18 cellular contexts compared by ENCODE assay signal in the genomic region with DNA sequence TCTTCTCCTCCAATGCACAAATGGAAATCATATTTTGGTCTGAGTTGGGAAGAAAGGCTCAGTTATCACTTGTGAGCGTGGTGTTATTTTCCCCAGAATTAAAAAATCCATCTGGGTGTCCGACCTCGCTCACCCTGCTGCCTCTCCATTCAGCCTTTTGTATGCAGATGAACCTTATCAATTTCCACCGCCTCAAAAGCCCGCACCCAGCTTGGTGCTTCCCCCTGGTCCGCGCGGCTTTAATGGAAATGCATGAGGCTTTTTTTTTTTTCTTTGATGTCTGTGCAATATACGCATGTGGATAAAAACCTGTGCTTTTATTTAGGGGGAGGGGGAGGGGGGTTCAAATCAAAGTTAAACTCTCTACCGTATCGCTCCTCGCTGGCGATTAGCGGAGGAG.
DNase-seq lines count a peak whose midpoint lies in the region; ATAC-seq, FAIRE-seq and TF ChIP-seq lines count a peak whose summit lies in the region.
"Had no signal": no experiment of that assay in that cellular context is flagged by ENCODE, and none has a peak within 500 bp of the region (broad histone marks: within the 10 kb centered on the region; RNA-seq: fewer than 3 reads in every experiment).

No MANE protein-coding gene starts in this region.

- H3K9ac ChIP-seq in H9 (ENCODE audit: extremely low read depth, insufficient read length, low read length) = no peak overlapping the region
- no peak overlapping the region for H3K9ac ChIP-seq in H1 (replicated peaks in 1 of 4; ENCODE audit: extremely low read depth in 1 of 4, low read depth in 3 of 4, low read length in 3 of 4)
- H3K9ac ChIP-seq: GM23248 had no signal

- no peak for TF ChIP-seq EP300 in H1 (IDR thresholded peaks at IDR 0.05; ENCODE audit: borderline replicate concordance in 1 of 2, low read depth in 2 of 2, low read length in 2 of 2)

- H4K8ac ChIP-seq in H9 (replicated peaks; ENCODE audit: insufficient read length, low read depth, low read length) (no peak overlapping the region), H1 (ENCODE audit: extremely low read depth, insufficient read depth, low read length) (no peak overlapping the region)

- H3K18ac ChIP-seq in H9 (ENCODE audit: insufficient read length, low read depth, low read length) (no peak overlapping the region), H1 (ENCODE audit: extremely low read depth, low read length) (no peak overlapping the region)

- no peak overlapping the region for H2AK5ac ChIP-seq in H9 (ENCODE audit: insufficient read length, low read length)
- no peak overlapping the region for H2AK5ac ChIP-seq in H1 (ENCODE audit: low read depth, low read length)

- ATAC-seq in GM21360 (IDR thresholded peaks at IDR 0.05; ENCODE audit: unreplicated experiment) = no peak

- H2AFZ ChIP-seq in H9 (ENCODE audit: low read length) (no peak overlapping the region), H1 (ENCODE audit: low read length) (no peak overlapping the region)
- H2AFZ ChIP-seq: GM23248 had no signal

- H4K20me1 ChIP-seq in H9 (ENCODE audit: control insufficient read depth, insufficient read depth, insufficient read length) (no peaks in the 10 kb centered on the region), H1 (replicated peaks in 1 of 2; ENCODE audit: control insufficient read depth in 1 of 2, insufficient read depth in 2 of 2, low read length in 2 of 2) (no peaks in the 10 kb centered on the region)

- H3K9me3 ChIP-seq in H9 (ENCODE audit: control insufficient read depth, low read depth, low read length) = no peaks in the 10 kb centered on the region
- no peaks in the 10 kb centered on the region for H3K9me3 ChIP-seq in H1 (ENCODE audit: insufficient read depth in 2 of 2, low read depth in 1 of 2, low read length in 1 of 2)
- H3K9me3 ChIP-seq: HAP-1 had no signal

- H3K4ac ChIP-seq in H9 (ENCODE audit: low read depth, low read length) = no peak overlapping the region
- H3K4ac ChIP-seq in H1 (replicated peaks; ENCODE audit: insufficient read length, low read depth, low read length) = no peak overlapping the region

- H4K91ac ChIP-seq in H9 (ENCODE audit: insufficient read length, low read depth, low read length) = no peak overlapping the region
- no peak overlapping the region for H4K91ac ChIP-seq in H1 (replicated peaks; ENCODE audit: insufficient read length, low read length)

- H3K27me3 ChIP-seq in H9 (ENCODE audit: insufficient read depth, low read length) (no peaks in the 10 kb centered on the region), H1 (replicated peaks in 1 of 4; ENCODE audit: control insufficient read depth in 3 of 4, extremely low read depth in 1 of 4, insufficient read depth in 3 of 4, low read length in 3 of 4) (peaks cover 0 to 1% (median 0%) of the 10 kb centered on the region in 4 experiments; a peak in 2 of 7 replicates)

- H3K4me3 ChIP-seq in H1 (ENCODE audit: extremely low read depth in 1 of 4, insufficient read depth in 2 of 4, low read depth in 3 of 4, low read length in 4 of 4) = peak overlapping the region in 2 of 4 experiments; percentile 1 to 38; a peak in 3 of 8 replicates
- H3K4me3 ChIP-seq: GM23248, HAP-1 had no signal

- H2BK12ac ChIP-seq in H9 (ENCODE audit: insufficient read length, low read depth, low read length) (no peak overlapping the region), H1 (ENCODE audit: low read depth, low read length) (no peak overlapping the region)

- H3K4me2 ChIP-seq in H9 (ENCODE audit: insufficient read depth, insufficient read length, low read length) = peak overlapping the region; percentile 2
- H3K4me2 ChIP-seq in H1 (ENCODE audit: insufficient read depth in 1 of 2, low read depth in 2 of 2, low read length in 2 of 2) = peak overlapping the region; percentile 42 to 46; a peak in 3 of 4 replicates

- no peak overlapping the region for H3K23ac ChIP-seq in H9 (ENCODE audit: insufficient read length, low read depth, low read length)
- H3K23ac ChIP-seq in H1 (ENCODE audit: insufficient read length) = no peak overlapping the region

- H2BK5ac ChIP-seq in H9 (ENCODE audit: insufficient read length, low read length) (no peak overlapping the region), H1 (ENCODE audit: low read depth, low read length) (no peak overlapping the region)

- H2BK20ac ChIP-seq in H9 (ENCODE audit: low read depth, low read length, poor library complexity, severe bottlenecking) = no peak overlapping the region
- no peak overlapping the region for H2BK20ac ChIP-seq in H1 (ENCODE audit: low read length)

- TF ChIP-seq CTCF in H9 (conservative IDR thresholded peaks at IDR 0.05) (no peak), H1 (IDR thresholded peaks at IDR 0.05; ENCODE audit: control extremely low read depth in 1 of 3, insufficient read depth in 1 of 3, low read depth in 1 of 3, low read length in 3 of 3) (no peak)

- DNase-seq in H9 = no peak
- DNase-seq in H1 (ENCODE audit: low read depth in 1 of 2, low spot score in 2 of 2) = no peak
- peak; percentile 3 for DNase-seq in left kidney (ENCODE audit: low read depth, low spot score)
- peak; percentile 22 for DNase-seq in retina
- no peak for DNase-seq in urothelium cell line (ENCODE audit: low spot score)
- DNase-seq in Ammon's horn (ENCODE audit: low spot score) = no peak
- DNase-seq: ACHN; CD4-positive, alpha-beta T cell; DMS79; IMR-90; KBM-7 had no signal

- H3K79me2 ChIP-seq in H9 (ENCODE audit: insufficient read depth, low read length) (no peaks in the 10 kb centered on the region), H1 (ENCODE audit: control insufficient read depth in 1 of 2, insufficient read depth in 2 of 2, low read length in 2 of 2) (no peaks in the 10 kb centered on the region)

- peak overlapping the region; percentile 14 to 44; a peak in 2 of 5 replicates for H3K4me3 Mint-ChIP-seq in H9
- H3K4me3 Mint-ChIP-seq: B cell; CD4-positive, alpha-beta T cell had no signal

- FAIRE-seq in H1 (lab: Jason Lieb, UNC) (no peak), urothelium cell line (lab: Jason Lieb, UNC) (no peak)
- FAIRE-seq: G401.6, GM12891, GM19239 had no signal

- TF ChIP-seq POLR2A in H1 (IDR thresholded peaks at IDR 0.05; ENCODE audit: control extremely low read depth in 1 of 2, low read depth in 2 of 2, low read length in 2 of 2) = no peak

- CTCF ChIA-PET in H1 (lab: Charles Lee; ENCODE audit: partially characterized antibody) = no interaction called here

- no peak overlapping the region for H2BK120ac ChIP-seq in H9 (ENCODE audit: low read depth, low read length, poor library complexity, severe bottlenecking)
- H2BK120ac ChIP-seq in H1 (replicated peaks; ENCODE audit: low read depth, low read length) = no peak overlapping the region

- TF ChIP-seq RAD21 in H1 (IDR thresholded peaks at IDR 0.05 in 1 of 2, conservative IDR thresholded peaks at IDR 0.05 in 1 of 2; ENCODE audit: low read depth in 2 of 2, low read length in 2 of 2) = no peak

- H3T11ph ChIP-seq in H9 (ENCODE audit: low read length) = no peak overlapping the region

- WGBS in H9 (ENCODE audit: extremely low coverage, insufficient read length, low lambda C conversion rate) = no CpG with 5 or more reads among the region's 14 CpGs
- WGBS in H1 (ENCODE audit: extremely low coverage in 1 of 2, insufficient coverage in 1 of 2, insufficient read length in 1 of 2, insufficient replicate concordance in 2 of 2, low coverage in 1 of 2, low lambda C conversion rate in 2 of 2, missing lambda C conversion rate in 1 of 2), 2 experiments = 49% methylated on average over 10 of the region's 14 CpGs; no CpG with 5 or more reads in 1 of the 2 experiments

- no peak overlapping the region for H3K27ac Mint-ChIP-seq in H9
- H3K27ac Mint-ChIP-seq: B cell; CD4-positive, alpha-beta T cell had no signal

- no peak overlapping the region for H2BK15ac ChIP-seq in H9 (ENCODE audit: low read depth, low read length)
- H2BK15ac ChIP-seq in H1 (ENCODE audit: low read length) = no peak overlapping the region

- H4K5ac ChIP-seq in H9 (ENCODE audit: insufficient read length, low read depth, low read length) (no peak overlapping the region), H1 (ENCODE audit: insufficient read length, low read depth, low read length) (no peak overlapping the region)

- H3K27ac ChIP-seq in H9 (ENCODE audit: insufficient read length, low read depth, low read length) (no peak overlapping the region), H1 (ENCODE audit: low read depth, low read length) (no peak overlapping the region)
- H3K27ac ChIP-seq: GM23248 had no signal

- no peaks in the 10 kb centered on the region for H3K23me2 ChIP-seq in H9 (ENCODE audit: insufficient read length, low read depth, low read length, poor library complexity, severe bottlenecking)
- H3K23me2 ChIP-seq in H1 (ENCODE audit: low read depth, low read length) = no peaks in the 10 kb centered on the region; the same call in 1 of the 2 replicates

- H3K9me3 Mint-ChIP-seq in H9 = no peaks in the 10 kb centered on the region; a peak in 1 of 5 replicates
- H3K9me3 Mint-ChIP-seq: CD4-positive, alpha-beta T cell had no signal

- peaks cover 17% of the 10 kb centered on the region for H3K27me3 Mint-ChIP-seq in H9 (ENCODE audit: low read depth)
- H3K27me3 Mint-ChIP-seq: B cell had no signal

- POLR2A ChIA-PET in H1 (lab: Charles Lee; ENCODE audit: partially characterized antibody) = interaction anchor here (0.6 kb wide), 1 partner anchor 378 kb away, joined by 3 read pairs; no protein-coding TSS in a partner anchor

- H3K56ac ChIP-seq in H9 (ENCODE audit: insufficient read length, low read depth, low read length) = no peak overlapping the region
- H3K56ac ChIP-seq in H1 (replicated peaks; ENCODE audit: insufficient read length, low read depth, low read length) = no peak overlapping the region

- H3K14ac ChIP-seq in H9 (ENCODE audit: insufficient read depth, low read length) (no peak overlapping the region), H1 (ENCODE audit: insufficient read length) (no peak overlapping the region)

- no peaks in the 10 kb centered on the region for H3K36me3 ChIP-seq in H1 (ENCODE audit: control insufficient read depth in 2 of 4, insufficient read depth in 4 of 4, low read length in 3 of 4)
- H3K36me3 ChIP-seq: HAP-1 had no signal

- H3K79me1 ChIP-seq in H9 (ENCODE audit: insufficient read depth, low read depth, low read length, poor library complexity, severe bottlenecking) = no peaks in the 10 kb centered on the region
- no peaks in the 10 kb centered on the region for H3K79me1 ChIP-seq in H1 (ENCODE audit: low read depth, low read length)

- no peaks in the 10 kb centered on the region for H3K36me3 Mint-ChIP-seq in H9 (ENCODE audit: insufficient read depth in 1 of 3, low read depth in 3 of 3)

- H3K4me1 Mint-ChIP-seq in H9 = peaks cover 30 to 34% of the 10 kb centered on the region in 2 experiments
- H3K4me1 Mint-ChIP-seq: B cell had no signal

- H3K4me1 ChIP-seq in H9 (ENCODE audit: insufficient read depth, low read length) (peaks cover 8% of the 10 kb centered on the region), H1 (replicated peaks in 1 of 4; ENCODE audit: control insufficient read depth in 3 of 4, insufficient read depth in 4 of 4, low read length in 3 of 4) (peaks cover 5 to 13% (median 10%) of the 10 kb centered on the region in 4 experiments)
- H3K4me1 ChIP-seq: HAP-1 had no signal

Comparison
In these comparisons a context has a peak if more than half of its experiments do, and no peak if none do; other contexts are left out.
1. DNase-seq: peak in left kidney (single experiment) and retina (single experiment); none in H9 (single experiment), H1 (0 of 2), urothelium cell line (single experiment) and Ammon's horn (single experiment).